Comparison of ENCODE assay signal across 2 cellular contexts in genomic region chr1:26789612-26789865, GRCh38.
TF ChIP-seq lines count a peak whose summit lies in the region.

No MANE protein-coding gene starts in this region.

TF ChIP-seq in SK-N-SH treated with all-trans-retinoic acid at 6 μM for 48 hours, 23 proteins besides CTCF, POLR2A, EP300 and RAD21 (continued from another document):
- TF ChIP-seq POU6F1 (CRISPR knock-in tag; IDR thresholded peaks at IDR 0.05; ENCODE audit: borderline replicate concordance, low read depth) (no peak), PATZ1 (CRISPR knock-in tag; IDR thresholded peaks at IDR 0.05; ENCODE audit: borderline replicate concordance) (no peak), BACH2 (CRISPR knock-in tag; IDR thresholded peaks at IDR 0.05; ENCODE audit: borderline replicate concordance) (no peak)
TF ChIP-seq in SK-N-SH treated with all-trans-retinoic acid at 6 μM for 48 hours: peak in this region for 0.

TF ChIP-seq in GM23338, 12 proteins besides CTCF, POLR2A, EP300 and RAD21 (continued from another document):
- no peak for TF ChIP-seq REST (IDR thresholded peaks at IDR 0.05; ENCODE audit: unreplicated experiment)
